8 cellular contexts compared by ENCODE assay signal in genomic region chr19:1863638-1864479, GRCh38. TPM values are rescaled to one million over a fixed set of nuclear protein-coding genes. Genes with fewer than 3 reads are reported as not detected.
DNase-seq lines count a peak whose midpoint lies in the region; ATAC-seq, FAIRE-seq and TF ChIP-seq lines count a peak whose summit lies in the region.

No MANE protein-coding gene starts in this region.

- H3K4me1 ChIP-seq in fibroblast of lung (ENCODE audit: control insufficient read depth, extremely low read depth, insufficient read depth, low read length), result peaks cover 21% of the 10 kb centered on the region

- H2AFZ ChIP-seq in fibroblast of lung (ENCODE audit: low read length), result peak overlapping the region; percentile 35

- H3K4me2 ChIP-seq in fibroblast of lung (ENCODE audit: extremely low read depth, insufficient read depth, low read length), result peak overlapping the region; percentile 82

- intact Hi-C loops in activated T-helper 1 cell treated with anti-CD3 and anti-CD28 coated beads, Interleukin-12 subunit alpha, Interleukin-12 subunit beta, Interleukin-2, Interleukin-4 antibody, amounts not matched to agents 30 ng/mL and 10 ng/mL and 1 ng/mL, durations not matched to agents 14 hours and 24 hours and 36 hours (cut with micrococcal nuclease), result loop anchor here (1.0 to 5.0 kb wide), 9 partner anchors 9 to 615 kb away; partner anchors contain the start of genes ADAT3, AP3D1, DAZAP1 and PCSK4
- intact Hi-C loops in natural killer cell (cut with micrococcal nuclease), result loop anchor here (1.0 to 5.0 kb wide), 2 partner anchors 12 to 33 kb away; no protein-coding TSS in a partner anchor

- peak overlapping the region; percentile 76 for H3K4me3 Mint-ChIP-seq in activated T-helper 1 cell treated with anti-CD3 and anti-CD28 coated beads, Interleukin-12 subunit alpha, Interleukin-12 subunit beta, Interleukin-2, Interleukin-4 antibody, amounts not matched to agents 30 ng/mL and 10 ng/mL and 1 ng/mL, durations not matched to agents 14 hours and 24 hours and 36 hours
- peak overlapping the region; percentile 78 for H3K4me3 Mint-ChIP-seq in natural killer cell
- peak overlapping the region; percentile 84 to 93 for H3K4me3 Mint-ChIP-seq in stimulated activated naive B cell treated with anti-CD40 and anti-IgM and Interleukin-4, amounts not matched to agents 10 μg/mL and 1 μg/mL and 100 μg/mL, for 72 hours

- H3K9ac ChIP-seq in fibroblast of lung (ENCODE audit: insufficient read depth, low read length), result peak overlapping the region; percentile 81

- FAIRE-seq in RCC 7860 (lab: Jason Lieb, UNC), result no peak

- H3K9me3 Mint-ChIP-seq in activated T-helper 1 cell treated with anti-CD3 and anti-CD28 coated beads, Interleukin-12 subunit alpha, Interleukin-12 subunit beta, Interleukin-2, Interleukin-4 antibody, amounts not matched to agents 30 ng/mL and 10 ng/mL and 1 ng/mL, durations not matched to agents 14 hours and 24 hours and 36 hours, result no peaks in the 10 kb centered on the region
- no peaks in the 10 kb centered on the region for H3K9me3 Mint-ChIP-seq in natural killer cell
- no peaks in the 10 kb centered on the region for H3K9me3 Mint-ChIP-seq in stimulated activated naive B cell treated with anti-CD40 and anti-IgM and Interleukin-4, amounts not matched to agents 10 μg/mL and 1 μg/mL and 100 μg/mL, for 72 hours

- H3K36me3 Mint-ChIP-seq in activated T-helper 1 cell treated with anti-CD3 and anti-CD28 coated beads, Interleukin-12 subunit alpha, Interleukin-12 subunit beta, Interleukin-2, Interleukin-4 antibody, amounts not matched to agents 30 ng/mL and 10 ng/mL and 1 ng/mL, durations not matched to agents 14 hours and 24 hours and 36 hours (ENCODE audit: low read depth), result peaks cover 2% of the 10 kb centered on the region
- no peaks in the 10 kb centered on the region for H3K36me3 Mint-ChIP-seq in natural killer cell
- peaks cover 10 to 11% of the 10 kb centered on the region in 2 donors for H3K36me3 Mint-ChIP-seq in stimulated activated naive B cell treated with anti-CD40 and anti-IgM and Interleukin-4, amounts not matched to agents 10 μg/mL and 1 μg/mL and 100 μg/mL, for 72 hours

- H3K79me2 ChIP-seq in fibroblast of lung (ENCODE audit: control insufficient read depth, insufficient read depth, low read length), result peaks cover 39% of the 10 kb centered on the region

- H4K20me1 ChIP-seq in fibroblast of lung (ENCODE audit: control insufficient read depth, extremely low read depth, insufficient read depth, low read length), result no peaks in the 10 kb centered on the region

- TF ChIP-seq CTCF in fibroblast of lung (conservative IDR thresholded peaks at IDR 0.05 in 1 of 2, IDR thresholded peaks at IDR 0.05 in 1 of 2; ENCODE audit: low read depth in 1 of 2, low read length in 2 of 2) (no peak), natural killer cell (IDR thresholded peaks at IDR 0.05) (no peak)

- H3K27me3 Mint-ChIP-seq in activated T-helper 1 cell treated with anti-CD3 and anti-CD28 coated beads, Interleukin-12 subunit alpha, Interleukin-12 subunit beta, Interleukin-2, Interleukin-4 antibody, amounts not matched to agents 30 ng/mL and 10 ng/mL and 1 ng/mL, durations not matched to agents 14 hours and 24 hours and 36 hours (ENCODE audit: insufficient read depth), result peaks cover 2% of the 10 kb centered on the region
- no peaks in the 10 kb centered on the region for H3K27me3 Mint-ChIP-seq in natural killer cell (ENCODE audit: low read depth in 2 of 2)
- no peaks in the 10 kb centered on the region for H3K27me3 Mint-ChIP-seq in stimulated activated naive B cell treated with anti-CD40 and anti-IgM and Interleukin-4, amounts not matched to agents 10 μg/mL and 1 μg/mL and 100 μg/mL, for 72 hours

- peak overlapping the region; percentile 80 for H3K27ac Mint-ChIP-seq in activated T-helper 1 cell treated with anti-CD3 and anti-CD28 coated beads, Interleukin-12 subunit alpha, Interleukin-12 subunit beta, Interleukin-2, Interleukin-4 antibody, amounts not matched to agents 30 ng/mL and 10 ng/mL and 1 ng/mL, durations not matched to agents 14 hours and 24 hours and 36 hours
- H3K27ac Mint-ChIP-seq in natural killer cell, result peak overlapping the region; percentile 46 to 77
- peak overlapping the region; percentile 97 for H3K27ac Mint-ChIP-seq in stimulated activated naive B cell treated with anti-CD40 and anti-IgM and Interleukin-4, amounts not matched to agents 10 μg/mL and 1 μg/mL and 100 μg/mL, for 72 hours

- H3K9me3 ChIP-seq in fibroblast of lung (ENCODE audit: control insufficient read depth, insufficient read depth, low read depth, low read length), result no peaks in the 10 kb centered on the region

- H3K27me3 ChIP-seq in fibroblast of lung (ENCODE audit: control insufficient read depth, insufficient read depth, low read length), result no peaks in the 10 kb centered on the region

- peak overlapping the region; percentile 91 for H3K27ac ChIP-seq in fibroblast of lung (ENCODE audit: insufficient read depth, low read length)

- peak overlapping the region; percentile 70 for H3K4me3 ChIP-seq in Jurkat, Clone E6-1 (ENCODE audit: low read length)
- peak overlapping the region; percentile 59 to 73 (median 66) for H3K4me3 ChIP-seq in fibroblast of lung (replicated peaks in 1 of 4; ENCODE audit: control extremely low read depth in 1 of 4, insufficient read depth in 1 of 4, low read depth in 3 of 4, low read length in 4 of 4)

- no peaks in the 10 kb centered on the region for H3K36me3 ChIP-seq in fibroblast of lung (ENCODE audit: control insufficient read depth, insufficient read depth, low read length)

- DNase-seq in DMS153 treated with DMSO at 0.1 percent for 48 hours (lab: John Stamatoyannopoulos, UW; ENCODE audit: unreplicated experiment) (peak; percentile 49), RCC 7860 (ENCODE audit: low spot score) (peak; percentile 82), fibroblast of lung (ENCODE audit: low read depth in 2 of 2) (peak; percentile 88 to 92), natural killer cell (peak; percentile 90)
- DNase-seq in Jurkat, Clone E6-1 (ENCODE audit: low read depth, low spot score), result peak; percentile 90
- DNase-seq in activated T-helper 1 cell treated with anti-CD3 and anti-CD28 coated beads, Interleukin-12 subunit alpha, Interleukin-12 subunit beta, Interleukin-2, Interleukin-4 antibody, amounts not matched to agents 30 ng/mL and 10 ng/mL and 1 ng/mL, durations not matched to agents 14 hours and 24 hours and 36 hours (ENCODE audit: low spot score), result peak; percentile 91
- DNase-seq in stimulated activated naive B cell treated with anti-CD40 and anti-IgM and Interleukin-4, amounts not matched to agents 10 μg/mL and 1 μg/mL and 100 μg/mL, for 72 hours, result peak; percentile 90

- peaks cover 22% of the 10 kb centered on the region for H3K4me1 Mint-ChIP-seq in activated T-helper 1 cell treated with anti-CD3 and anti-CD28 coated beads, Interleukin-12 subunit alpha, Interleukin-12 subunit beta, Interleukin-2, Interleukin-4 antibody, amounts not matched to agents 30 ng/mL and 10 ng/mL and 1 ng/mL, durations not matched to agents 14 hours and 24 hours and 36 hours (ENCODE audit: low read depth)
- H3K4me1 Mint-ChIP-seq in natural killer cell, result peaks cover 18 to 48% of the 10 kb centered on the region in 2 donors
- H3K4me1 Mint-ChIP-seq in stimulated activated naive B cell treated with anti-CD40 and anti-IgM and Interleukin-4, amounts not matched to agents 10 μg/mL and 1 μg/mL and 100 μg/mL, for 72 hours, result peaks cover 28 to 55% of the 10 kb centered on the region in 2 donors

- peak; percentile 45 for ATAC-seq in GM21619 (IDR thresholded peaks at IDR 0.05; ENCODE audit: unreplicated experiment)
- peak; percentile 73 to 90 (median 74) for ATAC-seq in natural killer cell
- peak; percentile 69 to 73 for ATAC-seq in stimulated activated naive B cell treated with anti-CD40 and anti-IgM and Interleukin-4, amounts not matched to agents 10 μg/mL and 1 μg/mL and 100 μg/mL, for 72 hours (replicated peaks)

RNA-seq across cellular contexts. Expression of gene KLF16, which starts 0.5 kb away (rescaled TPM):
- polyA plus RNA-seq in Jurkat, Clone E6-1 (2012; ENCODE audit: insufficient read depth, insufficient read length), result 17.6 TPM
- 34.5 and 39.1 TPM in 2 replicates for total RNA-seq in activated T-helper 1 cell treated with anti-CD3 and anti-CD28 coated beads, Interleukin-12 subunit alpha, Interleukin-12 subunit beta, Interleukin-2, Interleukin-4 antibody, amounts not matched to agents 30 ng/mL and 10 ng/mL and 1 ng/mL, durations not matched to agents 14 hours and 24 hours and 36 hours
- total RNA-seq in fibroblast of lung (3.9 and 6.9 TPM in 2 replicates), natural killer cell (10 to 100 TPM; 29.1 to 38.4 (median 34.8) TPM)
- 4.2 and 5.0 TPM in 2 replicates for polyA plus RNA-seq in fibroblast of lung
- polyA plus RNA-seq in fibroblast of lung (2012), result 12.9 and 21.2 TPM in 2 replicates
- polyA minus RNA-seq in fibroblast of lung (ENCODE audit: low replicate concordance), result 5.8 and 6.4 TPM in 2 replicates

RNA-seq across cellular contexts. Expression of gene REXO1, which starts 15.6 kb away (rescaled TPM):
- polyA plus RNA-seq in Jurkat, Clone E6-1 (2012; ENCODE audit: insufficient read depth, insufficient read length), result 27.1 TPM
- total RNA-seq in activated T-helper 1 cell treated with anti-CD3 and anti-CD28 coated beads, Interleukin-12 subunit alpha, Interleukin-12 subunit beta, Interleukin-2, Interleukin-4 antibody, amounts not matched to agents 30 ng/mL and 10 ng/mL and 1 ng/mL, durations not matched to agents 14 hours and 24 hours and 36 hours, result 64.5 and 70.5 TPM in 2 replicates
- 4.1 and 6.8 TPM in 2 replicates for total RNA-seq in fibroblast of lung
- 6.1 and 12.0 TPM in 2 replicates for polyA plus RNA-seq in fibroblast of lung
- polyA plus RNA-seq in fibroblast of lung (2012), result 12.0 and 20.9 TPM in 2 replicates
- 39.0 and 40.1 TPM in 2 replicates for polyA minus RNA-seq in fibroblast of lung (ENCODE audit: low replicate concordance)
- 10 to 100 TPM; 90.7 to 91.7 (median 91.5) TPM for total RNA-seq in natural killer cell

RNA-seq across cellular contexts. Expression of gene ABHD17A, which starts 21.4 kb away (rescaled TPM):
- polyA plus RNA-seq in Jurkat, Clone E6-1 (2012; ENCODE audit: insufficient read depth, insufficient read length), result 78.0 TPM
- 115 TPM in 2 replicates for total RNA-seq in activated T-helper 1 cell treated with anti-CD3 and anti-CD28 coated beads, Interleukin-12 subunit alpha, Interleukin-12 subunit beta, Interleukin-2, Interleukin-4 antibody, amounts not matched to agents 30 ng/mL and 10 ng/mL and 1 ng/mL, durations not matched to agents 14 hours and 24 hours and 36 hours
- total RNA-seq in fibroblast of lung, result 59.1 and 74.5 TPM in 2 replicates
- polyA plus RNA-seq in fibroblast of lung, result 23.0 and 25.8 TPM in 2 replicates
- polyA plus RNA-seq in fibroblast of lung (2012), result 38.3 and 53.8 TPM in 2 replicates
- 18.9 and 29.3 TPM in 2 replicates for polyA minus RNA-seq in fibroblast of lung (ENCODE audit: low replicate concordance)
- total RNA-seq in natural killer cell, result 100 to 1,000 TPM; 554 to 652 (median 608) TPM

RNA-seq across cellular contexts. Expression of gene ADAT3, which starts 41.3 kb away (rescaled TPM):
- polyA plus RNA-seq in Jurkat, Clone E6-1 (2012; ENCODE audit: insufficient read depth, insufficient read length), result 3.6 TPM
- total RNA-seq in activated T-helper 1 cell treated with anti-CD3 and anti-CD28 coated beads, Interleukin-12 subunit alpha, Interleukin-12 subunit beta, Interleukin-2, Interleukin-4 antibody, amounts not matched to agents 30 ng/mL and 10 ng/mL and 1 ng/mL, durations not matched to agents 14 hours and 24 hours and 36 hours, result 8.4 and 9.6 TPM in 2 replicates
- total RNA-seq in fibroblast of lung (1.5 and 1.7 TPM in 2 replicates), natural killer cell (10 to 100 TPM; 13.0 to 20.9 (median 13.1) TPM)
- 0.42 and 0.61 TPM in 2 replicates for polyA plus RNA-seq in fibroblast of lung
- polyA plus RNA-seq in fibroblast of lung (2012), result 1.6 and 3.8 TPM in 2 replicates
- 0.33 and 1.5 TPM in 2 replicates for polyA minus RNA-seq in fibroblast of lung (ENCODE audit: low replicate concordance)

RNA-seq across cellular contexts. Expression of gene SCAMP4, which starts 41.3 kb away (rescaled TPM):
- polyA plus RNA-seq in Jurkat, Clone E6-1 (2012; ENCODE audit: insufficient read depth, insufficient read length), result 33.1 TPM
- 38.0 and 41.5 TPM in 2 replicates for total RNA-seq in activated T-helper 1 cell treated with anti-CD3 and anti-CD28 coated beads, Interleukin-12 subunit alpha, Interleukin-12 subunit beta, Interleukin-2, Interleukin-4 antibody, amounts not matched to agents 30 ng/mL and 10 ng/mL and 1 ng/mL, durations not matched to agents 14 hours and 24 hours and 36 hours
- 22.1 and 29.7 TPM in 2 replicates for total RNA-seq in fibroblast of lung
- 16.9 and 21.2 TPM in 2 replicates for polyA plus RNA-seq in fibroblast of lung
- 45.1 and 47.0 TPM in 2 replicates for polyA plus RNA-seq in fibroblast of lung (2012)
- 50.1 and 59.3 TPM in 2 replicates for polyA minus RNA-seq in fibroblast of lung (ENCODE audit: low replicate concordance)
- total RNA-seq in natural killer cell, result 10 to 100 TPM; 43.1 to 53.7 (median 46.9) TPM

Comparison
In these comparisons a context has a peak if more than half of its experiments do, and no peak if none do; other contexts are left out.
1. Peak in every context shown above with its lines: DNase-seq, ATAC-seq, H3K4me3 ChIP-seq and H3K27ac ChIP-seq.